8 cellular contexts compared by ENCODE assay signal in the genomic region with DNA sequence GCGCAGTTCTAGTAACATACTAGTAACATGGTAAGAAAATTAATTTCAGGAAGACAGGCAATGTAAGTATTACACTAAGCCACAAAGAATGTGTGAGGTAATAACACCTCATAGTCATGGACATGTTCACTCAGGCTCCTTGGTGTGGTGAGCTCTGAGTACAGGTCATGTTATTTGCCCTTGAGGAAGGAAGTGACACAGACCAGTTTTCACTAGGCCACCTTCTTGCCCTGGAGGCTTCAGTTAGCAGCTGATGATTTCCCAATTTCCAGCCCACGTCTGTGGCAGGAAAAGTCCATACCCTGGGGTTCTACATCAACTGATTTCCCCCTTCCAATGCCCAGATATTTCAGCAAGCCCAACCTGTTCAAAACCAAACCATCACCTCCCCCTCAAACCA. TPM values are rescaled to one million over a fixed set of nuclear protein-coding genes. Genes with fewer than 3 reads are reported as not detected.
DNase-seq lines count a peak whose midpoint lies in the region; ATAC-seq, FAIRE-seq and TF ChIP-seq lines count a peak whose summit lies in the region.

No MANE protein-coding gene starts in this region.

- no peak for TF ChIP-seq RAD21 in HepG2 (CRISPR knock-in tag; IDR thresholded peaks at IDR 0.05)

- no peaks in the 10 kb centered on the region for H3K9me3 ChIP-seq in adrenal gland (replicated peaks in 1 of 3)
- H3K9me3 ChIP-seq in HepG2 (ENCODE audit: low read length) = no peaks in the 10 kb centered on the region

- no TSS peak for BruUV-seq in HepG2 (replicated peaks; lab: Mats Ljungman, UMichigan)

- peak; percentile 87 for DNase-seq in A172 (ENCODE audit: low spot score)
- peak; percentile 46 for DNase-seq in HK-2 (ENCODE audit: unreplicated experiment)
- DNase-seq in adrenal gland = peak in 1 of 7 donors; percentile 39
- DNase-seq in HepG2 (ENCODE audit: low spot score) = peak; percentile 51
- no peak for DNase-seq in NCI-H2196 treated with DMSO at 0.1 percent for 48 hours (lab: John Stamatoyannopoulos, UW; ENCODE audit: unreplicated experiment)
- DNase-seq in D341Med (ENCODE audit: low spot score) = no peak

- H3K4me2 ChIP-seq in HepG2 (ENCODE audit: low read depth, low read length) = 0 out of 2 replicates have a peak overlapping the region, but pooled peaks have one; percentile 71

- no peaks in the 10 kb centered on the region for H4K20me1 ChIP-seq in HepG2 (ENCODE audit: insufficient read depth, low read length)

- H3K4me1 ChIP-seq in adrenal gland (replicated peaks in 1 of 2) = peaks cover 5 to 37% of the 10 kb centered on the region in 2 donors
- peaks cover 66% of the 10 kb centered on the region for H3K4me1 ChIP-seq in HepG2 (ENCODE audit: insufficient read depth, low read length)

- H3K36me3 ChIP-seq in adrenal gland (replicated peaks in 1 of 2) (no peaks in the 10 kb centered on the region), HepG2 (replicated peaks in 1 of 2; ENCODE audit: control insufficient read depth in 1 of 2, insufficient read depth in 2 of 2, low read length in 2 of 2) (no peaks in the 10 kb centered on the region)

- no peak for TF ChIP-seq POLR2A in adrenal gland (IDR thresholded peaks at IDR 0.05)
- no peak for TF ChIP-seq POLR2A in HepG2 (IDR thresholded peaks at IDR 0.05; ENCODE audit: insufficient read depth in 1 of 2, low read depth in 2 of 2, low read length in 2 of 2)

- no peak overlapping the region for H3K9ac ChIP-seq in HepG2 (ENCODE audit: insufficient read depth, low read depth, low read length)

- H3K4me3 ChIP-seq in adrenal gland (no peak overlapping the region), HepG2 (replicated peaks in 1 of 3; ENCODE audit: insufficient read depth in 1 of 3, low read depth in 2 of 3, low read length in 3 of 3) (no peak overlapping the region)

- 52 to 100% (median 61%) methylated on average over 1 to 2 of the region's 2 CpGs for WGBS in adrenal gland, 4 donors
- 67% methylated on average over 2 of the region's 2 CpGs for WGBS in HepG2 (ENCODE audit: low lambda C conversion rate)

- intact Hi-C loops in adrenal gland (cut with DNase I) = loop anchor here (5.0 to 10.0 kb wide), 3 partner anchors 116 to 209 kb away; a partner anchor contains a TSS
- intact Hi-C loops in HepG2 (cut with micrococcal nuclease; ENCODE audit: unreplicated experiment) = loop anchor here (1.0 to 5.0 kb wide), 2 partner anchors 59 to 94 kb away; no protein-coding TSS in a partner anchor

- no peak overlapping the region for H2AFZ ChIP-seq in HepG2 (ENCODE audit: low read length)

- CTCF ChIA-PET in HepG2 (lab: Yijun Ruan, JAX; ENCODE audit: low intra/inter-chr PET ratio, low total read pairs) = interaction anchor here (2.1 to 2.7 kb wide), 3 partner anchors 119 to 206 kb away, joined by 27 to 50 read pairs (median 32); a partner anchor contains a TSS

- H3K79me2 ChIP-seq in HepG2 (ENCODE audit: insufficient read depth, low read length) = peaks cover 3% of the 10 kb centered on the region

- POLR2A ChIA-PET in HepG2 (lab: Yijun Ruan, JAX) = interaction anchor here (0.7 to 3.1 kb wide), 8 partner anchors 17 to 131 kb away, joined by 3 to 91 read pairs (median 4); a partner anchor contains a TSS

- H3K27ac ChIP-seq in adrenal gland (peak overlapping the region in 4 of 5 donors; percentile 24 to 83 (median 58)), HepG2 (ENCODE audit: extremely low read length, insufficient read depth, low read length) (peak overlapping the region; percentile 64)

- H3K27me3 ChIP-seq in adrenal gland = no peaks in the 10 kb centered on the region
- no peaks in the 10 kb centered on the region for H3K27me3 ChIP-seq in HepG2 (ENCODE audit: control insufficient read depth in 1 of 2, insufficient read depth in 2 of 2, low read length in 2 of 2)

- no peak for TF ChIP-seq EP300 in HepG2 (IDR thresholded peaks at IDR 0.05; ENCODE audit: low read depth in 2 of 2, low read length in 2 of 2)
- TF ChIP-seq EP300 in HepG2 (CRISPR knock-in tag; IDR thresholded peaks at IDR 0.05; ENCODE audit: borderline replicate concordance) = no peak

- TF ChIP-seq CTCF in adrenal gland (IDR thresholded peaks at IDR 0.05) (no peak), HepG2 (CRISPR knock-in tag; IDR thresholded peaks at IDR 0.05) (no peak)

- ATAC-seq in HepG2 (peak; percentile 19; the same call in 1 of the 3 replicates), HG02870 (IDR thresholded peaks at IDR 0.05; ENCODE audit: unreplicated experiment) (no peak), GM19455 (IDR thresholded peaks at IDR 0.05; ENCODE audit: unreplicated experiment) (no peak)

- in situ Hi-C loops in HepG2 (cut with HindIII; ENCODE audit: extremely low pct_ligation_motif_present, low pct_unique_long_range_greater_than_20kb) = loop anchor here (5.0 kb wide), 3 partner anchors 119 to 209 kb away; a partner anchor contains a TSS

- peak; percentile 15 for FAIRE-seq in HepG2 (lab: Jason Lieb, UNC)

TF ChIP-seq in HepG2, 621 proteins besides CTCF, POLR2A, EP300 and RAD21 (continues in another document):
- TF ChIP-seq SRF (IDR thresholded peaks at IDR 0.05; ENCODE audit: low read depth, low read length) = no peak
- TF ChIP-seq, protein P1, sequence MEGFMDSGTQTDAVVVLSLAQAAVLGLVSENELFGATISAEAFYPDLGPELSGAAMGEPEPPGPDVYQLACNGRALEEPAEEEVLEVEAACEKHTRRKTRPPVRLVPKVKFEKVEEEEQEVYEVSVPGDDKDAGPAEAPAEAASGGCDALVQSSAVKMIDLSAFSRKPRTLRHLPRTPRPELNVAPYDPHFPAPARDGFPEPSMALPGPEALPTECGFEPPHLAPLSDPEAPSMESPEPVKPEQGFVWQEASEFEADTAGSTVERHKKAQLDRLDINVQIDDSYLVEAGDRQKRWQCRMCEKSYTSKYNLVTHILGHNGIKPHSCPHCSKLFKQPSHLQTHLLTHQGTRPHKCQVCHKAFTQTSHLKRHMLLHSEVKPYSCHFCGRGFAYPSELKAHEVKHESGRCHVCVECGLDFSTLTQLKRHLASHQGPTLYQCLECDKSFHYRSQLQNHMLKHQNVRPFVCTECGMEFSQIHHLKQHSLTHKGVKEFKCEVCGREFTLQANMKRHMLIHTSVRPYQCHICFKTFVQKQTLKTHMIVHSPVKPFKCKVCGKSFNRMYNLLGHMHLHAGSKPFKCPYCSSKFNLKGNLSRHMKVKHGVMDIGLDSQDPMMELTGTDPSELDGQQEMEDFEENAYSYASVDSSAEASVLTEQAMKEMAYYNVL (CRISPR knock-in tag; IDR thresholded peaks at IDR 0.05; ENCODE audit: borderline replicate concordance) = no peak

RNA-seq across cellular contexts. Expression of a gene that starts 6.7 kb away (rescaled TPM):
- 64.7 and 84.7 TPM in 2 replicates for total RNA-seq in A172 (2014; rRNA removed; shearing (Covaris generic))
- 10 to 100 TPM; 12.9 to 72.7 (median 25.3) TPM for total RNA-seq in adrenal gland
- 100 to 1,000 TPM in 1 of 3 donors, 10 to 100 TPM in 2; 17.5 to 177 (median 37.7) TPM for polyA plus RNA-seq in adrenal gland
- 22.1 and 27.8 TPM in 2 replicates for total RNA-seq in HepG2 (2016; rRNA removed; fragmentation: Illumina TruSeq; extraction: Trizol)
- 6.1 and 11.7 TPM in 2 replicates for total RNA-seq in HepG2 (2016; cell fraction: cytosol; rRNA removed; fragmentation: Illumina TruSeq; extraction: Trizol; ENCODE audit: low read depth)
- 18.2 and 21.4 TPM in 2 replicates for total RNA-seq in HepG2 (2016; cell fraction: insoluble cytoplasmic fraction; rRNA removed; fragmentation: Illumina TruSeq; extraction: Trizol)
- 11.4 and 12.0 TPM in 2 replicates for total RNA-seq in HepG2 (2016; cell fraction: membrane; rRNA removed; fragmentation: Illumina TruSeq; extraction: Trizol)
- 11.2 and 13.5 TPM in 2 replicates for total RNA-seq in HepG2 (2016; cell fraction: nucleus; rRNA removed; fragmentation: Illumina TruSeq; extraction: Trizol)
- 9.7 and 9.9 TPM in 2 replicates for polyA plus RNA-seq in HepG2 (2011; rRNA removed)
- 6.1 and 8.9 TPM in 2 replicates for polyA plus RNA-seq in HepG2 (2011; cell fraction: cytosol; rRNA removed)
- polyA plus RNA-seq in HepG2 (2011; cell fraction: nucleus; rRNA removed) = 1.6 and 2.5 TPM in 2 replicates
- polyA plus RNA-seq in HepG2 (2012) = 9.8 and 14.9 TPM in 2 replicates
- 5.3 and 7.4 TPM in 2 replicates for polyA plus RNA-seq in HepG2 (2016; cell fraction: cytosol; fragmentation: Illumina TruSeq; extraction: Trizol; ENCODE audit: low read depth)
- polyA plus RNA-seq in HepG2 (2016; cell fraction: insoluble cytoplasmic fraction; fragmentation: Illumina TruSeq; extraction: Trizol; ENCODE audit: low read depth) = 23.0 and 23.5 TPM in 2 replicates
- polyA plus RNA-seq in HepG2 (2016; cell fraction: membrane; fragmentation: Illumina TruSeq; extraction: Trizol; ENCODE audit: low read depth) = 8.0 and 10.7 TPM in 2 replicates
- 14.6 and 17.4 TPM in 2 replicates for polyA plus RNA-seq in HepG2 (2016; cell fraction: nucleus; fragmentation: Illumina TruSeq; extraction: Trizol; ENCODE audit: insufficient read depth, low read depth)
- polyA minus RNA-seq in HepG2 (2011; rRNA and poly(A)+ RNA removed; ENCODE audit: low replicate concordance) = 1.3 and 10.9 TPM in 2 replicates
- polyA minus RNA-seq in HepG2 (2011; cell fraction: cytosol; rRNA and poly(A)+ RNA removed) = 2.9 and 3.3 TPM in 2 replicates
- polyA minus RNA-seq in HepG2 (2011; cell fraction: nucleus; rRNA and poly(A)+ RNA removed) = 2.1 and 3.2 TPM in 2 replicates

RNA-seq across cellular contexts. Expression of a gene that starts 6.7 kb away (rescaled TPM):
- 0.19 TPM in 1 of 2 replicates, not detected in the other for total RNA-seq in A172 (2014; rRNA removed; shearing (Covaris generic))
- total RNA-seq in adrenal gland = under 1 TPM in 5 of 8 donors, not detected in 3; 0.11 to 0.77 (median 0.34) TPM
- under 1 TPM; 0.20 to 0.40 (median 0.24) TPM for polyA plus RNA-seq in adrenal gland
- total RNA-seq in HepG2 (2016; rRNA removed; fragmentation: Illumina TruSeq; extraction: Trizol) = not detected in 2 replicates
- not detected in 2 replicates for total RNA-seq in HepG2 (2016; cell fraction: cytosol; rRNA removed; fragmentation: Illumina TruSeq; extraction: Trizol; ENCODE audit: low read depth)
- total RNA-seq in HepG2 (2016; cell fraction: insoluble cytoplasmic fraction; rRNA removed; fragmentation: Illumina TruSeq; extraction: Trizol) = not detected in 2 replicates
- total RNA-seq in HepG2 (2016; cell fraction: membrane; rRNA removed; fragmentation: Illumina TruSeq; extraction: Trizol) = not detected in 2 replicates
- total RNA-seq in HepG2 (2016; cell fraction: nucleus; rRNA removed; fragmentation: Illumina TruSeq; extraction: Trizol) = not detected in 2 replicates
- not detected in 2 replicates for polyA plus RNA-seq in HepG2 (2011; rRNA removed)
- polyA plus RNA-seq in HepG2 (2011; cell fraction: cytosol; rRNA removed) = not detected in 2 replicates
- not detected in 2 replicates for polyA plus RNA-seq in HepG2 (2011; cell fraction: nucleus; rRNA removed)
- polyA plus RNA-seq in HepG2 (2012) = not detected in 2 replicates
- polyA plus RNA-seq in HepG2 (2016; cell fraction: cytosol; fragmentation: Illumina TruSeq; extraction: Trizol; ENCODE audit: low read depth) = not detected in 2 replicates
- not detected in 2 replicates for polyA plus RNA-seq in HepG2 (2016; cell fraction: insoluble cytoplasmic fraction; fragmentation: Illumina TruSeq; extraction: Trizol; ENCODE audit: low read depth)
- polyA plus RNA-seq in HepG2 (2016; cell fraction: membrane; fragmentation: Illumina TruSeq; extraction: Trizol; ENCODE audit: low read depth) = not detected in 2 replicates
- not detected in 2 replicates for polyA plus RNA-seq in HepG2 (2016; cell fraction: nucleus; fragmentation: Illumina TruSeq; extraction: Trizol; ENCODE audit: insufficient read depth, low read depth)
- not detected in 2 replicates for polyA minus RNA-seq in HepG2 (2011; rRNA and poly(A)+ RNA removed; ENCODE audit: low replicate concordance)
- polyA minus RNA-seq in HepG2 (2011; cell fraction: cytosol; rRNA and poly(A)+ RNA removed) = not detected in 2 replicates
- not detected in 2 replicates for polyA minus RNA-seq in HepG2 (2011; cell fraction: nucleus; rRNA and poly(A)+ RNA removed)

Comparison
In these comparisons a context has a peak if more than half of its experiments do, and no peak if none do; other contexts are left out.
1. DNase-seq: peak in A172 (single experiment), HK-2 (single experiment) and HepG2 (single experiment); none in NCI-H2196 treated with DMSO at 0.1 percent for 48 hours (single experiment) and D341Med (single experiment).